Comparison of ENCODE assay signal across 13 cellular contexts in genomic region chr6:15389079-15389758, GRCh38.
DNase-seq lines count a peak whose midpoint lies in the region; ATAC-seq, FAIRE-seq and TF ChIP-seq lines count a peak whose summit lies in the region.
"Had no signal": no experiment of that assay in that cellular context is flagged by ENCODE, and none has a peak within 500 bp of the region (broad histone marks: within the 10 kb centered on the region; RNA-seq: fewer than 3 reads in every experiment).

No MANE protein-coding gene starts in this region.

- CTCF ChIA-PET in AG04450 (lab: Charles Lee), result interaction anchor here (1.0 to 2.6 kb wide), 7 partner anchors 11 to 1260 kb away, joined by 3 to 13 read pairs (median 5); no protein-coding TSS in a partner anchor
- CTCF ChIA-PET in K562 (lab: Yijun Ruan, JAX; ENCODE audit: low intra/inter-chr PET ratio), result no interaction called here

- H4K20me1 ChIP-seq in GM23338 (replicated peaks; ENCODE audit: insufficient read depth), result peaks cover 98% of the 10 kb centered on the region
- peaks cover 54% of the 10 kb centered on the region; the same call in 1 of the 2 replicates for H4K20me1 ChIP-seq in K562 (replicated peaks; ENCODE audit: control insufficient read depth, insufficient read depth, low read length)

- intact Hi-C loops in K562 (cut with micrococcal nuclease), result loop anchor here (5.0 kb wide), 1 partner anchor 92 kb away; no protein-coding TSS in a partner anchor

- no peak overlapping the region; the same call in 2 of the 3 replicates for H3K4me3 Mint-ChIP-seq in GM23338

- H3K27ac ChIP-seq in AG04450 (ENCODE audit: low read depth, low read length) (peak overlapping the region; percentile 11), GM23338 (ENCODE audit: low read depth) (no peak overlapping the region), K562 (ENCODE audit: extremely low read depth, low read depth, low read length) (no peak overlapping the region), mesenchymal stem cell (ENCODE audit: low read length, poor library complexity, severe bottlenecking) (no peak overlapping the region)
- H3K27ac ChIP-seq: skin epidermis had no signal

- H3K36me3 ChIP-seq in GM23338 (ENCODE audit: insufficient read depth), result no peaks in the 10 kb centered on the region; the same call in 1 of the 2 replicates
- no peaks in the 10 kb centered on the region; the same call in 2 of the 3 replicates for H3K36me3 ChIP-seq in K562 (ENCODE audit: control insufficient read depth, insufficient read depth, low read length)
- H3K36me3 ChIP-seq in mesenchymal stem cell (ENCODE audit: control insufficient read depth in 1 of 2, insufficient read depth in 2 of 2, low read depth in 1 of 2, low read length in 2 of 2), result no peaks in the 10 kb centered on the region

- H3K27me3 ChIP-seq in AG04450 (ENCODE audit: control insufficient read depth, insufficient read depth, low read length) (no peaks in the 10 kb centered on the region), GM23338 (ENCODE audit: insufficient read depth) (no peaks in the 10 kb centered on the region), K562 (ENCODE audit: control insufficient read depth in 2 of 2, insufficient read depth in 2 of 2, low read length in 2 of 2) (no peaks in the 10 kb centered on the region), mesenchymal stem cell (ENCODE audit: control insufficient read depth in 1 of 2, insufficient read depth in 1 of 2, low read length in 2 of 2) (no peaks in the 10 kb centered on the region)

- no peak overlapping the region for H2BK5ac ChIP-seq in mesenchymal stem cell (ENCODE audit: low read depth, low read length, poor library complexity, severe bottlenecking)

- H2AFZ ChIP-seq in GM23338, result no peak overlapping the region
- no peak overlapping the region for H2AFZ ChIP-seq in K562 (ENCODE audit: low read depth, low read length)
- no peak overlapping the region for H2AFZ ChIP-seq in mesenchymal stem cell (ENCODE audit: low read depth, low read length)

- POLR2A ChIA-PET in AG04450 (lab: Yijun Ruan, JAX) (no interaction called here), K562 (lab: Yijun Ruan, JAX) (interaction anchor here (0.5 to 2.2 kb wide), 11 partner anchors 8 to 1131 kb away, joined by 3 to 9 read pairs (median 4); no protein-coding TSS in a partner anchor)

- no peak for ATAC-seq in GM23338
- ATAC-seq in K562, result no peak
- no peak for ATAC-seq in GM18517 (IDR thresholded peaks at IDR 0.05; ENCODE audit: unreplicated experiment)
- no peak for ATAC-seq in HG03439 (IDR thresholded peaks at IDR 0.05; ENCODE audit: unreplicated experiment)

- H3K18ac ChIP-seq in mesenchymal stem cell (ENCODE audit: low read depth in 1 of 2, low read length in 2 of 2), result no peak overlapping the region

- TF ChIP-seq POLR2A in K562 (conservative IDR thresholded peaks at IDR 0.05), result no peak

- H4K91ac ChIP-seq in mesenchymal stem cell (ENCODE audit: low read length), result no peak overlapping the region

- DNase-seq in AG04450 (ENCODE audit: low read depth, low spot score), result no peak
- DNase-seq in GM23338 (ENCODE audit: low spot score), result no peak
- DNase-seq in K562 (ENCODE audit: extremely low read depth in 1 of 4, low spot score in 3 of 4), result no peak
- DNase-seq in mesenchymal stem cell, result peak; percentile 36
- DNase-seq in NCI-H1417 (lab: John Stamatoyannopoulos, UW), result no peak
- no peak for DNase-seq in D341Med (ENCODE audit: low spot score)
- DNase-seq: COR-L47, foreskin melanocyte, mammary epithelial cell had no signal

- no peak overlapping the region for H2BK120ac ChIP-seq in mesenchymal stem cell (ENCODE audit: low read depth, low read length)

- H3K27ac Mint-ChIP-seq in GM23338, result no peak overlapping the region; the same call in 1 of the 2 replicates
- H3K27ac Mint-ChIP-seq: IgD-negative memory B cell had no signal

- H3K14ac ChIP-seq in mesenchymal stem cell (ENCODE audit: low read length in 2 of 2), result no peak overlapping the region

- TF ChIP-seq EP300 in K562 (IDR thresholded peaks at IDR 0.05; ENCODE audit: low read length), result no peak

- H4K8ac ChIP-seq in mesenchymal stem cell (ENCODE audit: low read length), result no peak overlapping the region

- peaks cover 87% of the 10 kb centered on the region for H3K4me1 ChIP-seq in GM23338 (ENCODE audit: insufficient read depth)
- peaks cover 15 to 46% of the 10 kb centered on the region in 2 experiments; a peak in 4 of 5 replicates for H3K4me1 ChIP-seq in K562 (replicated peaks in 1 of 2; ENCODE audit: control insufficient read depth in 2 of 2, insufficient read depth in 2 of 2, low read length in 2 of 2)
- H3K4me1 ChIP-seq in mesenchymal stem cell (ENCODE audit: control insufficient read depth, insufficient read depth, low read depth, low read length), result peaks cover 6% of the 10 kb centered on the region

- no TSS peak for BruUV-seq in K562 (replicated peaks; lab: Mats Ljungman, UMichigan)

- H3K4me3 ChIP-seq in AG04450 (ENCODE audit: low read depth, low read length), result no peak overlapping the region
- no peak overlapping the region for H3K4me3 ChIP-seq in GM23338
- no peak overlapping the region for H3K4me3 ChIP-seq in K562
- H3K4me3 ChIP-seq in mesenchymal stem cell (ENCODE audit: insufficient read depth in 1 of 2, low read depth in 1 of 2, low read length in 2 of 2), result peak overlapping the region in 1 of 2 experiments; percentile 7
- H3K4me3 ChIP-seq: skin epidermis had no signal

- peaks cover 28% of the 10 kb centered on the region for H3F3A ChIP-seq in GM23338 (replicated peaks; ENCODE audit: low read depth)

- in situ Hi-C loops in K562 (cut with MboI), result loop anchor here (5.0 kb wide), 1 partner anchor 57 kb away; no protein-coding TSS in a partner anchor

- H3K9me2 ChIP-seq in GM23338 (ENCODE audit: insufficient read depth), result no peaks in the 10 kb centered on the region

- no peak overlapping the region for H2AK5ac ChIP-seq in mesenchymal stem cell (ENCODE audit: low read length, severe bottlenecking)

- TF ChIP-seq RAD21 in K562 (CRISPR knock-in tag; conservative IDR thresholded peaks at IDR 0.05 in 1 of 2, IDR thresholded peaks at IDR 0.05 in 1 of 2), result no peak

- 84% methylated on average over 6 of the region's 6 CpGs for WGBS in K562 (ENCODE audit: insufficient coverage, low coverage, missing lambda C conversion rate)
- WGBS in mesenchymal stem cell, result 96% methylated on average over 6 of the region's 6 CpGs

- H3K9ac ChIP-seq in K562 (ENCODE audit: insufficient read depth in 1 of 2, low read depth in 2 of 2, low read length in 2 of 2), result peak overlapping the region in 1 of 2 experiments; percentile 67; a peak in 2 of 4 replicates
- H3K9ac ChIP-seq in mesenchymal stem cell (ENCODE audit: low read length), result peak overlapping the region; percentile 32

- no peak overlapping the region for H2BK12ac ChIP-seq in mesenchymal stem cell (ENCODE audit: low read length in 2 of 2)

- H3K27me3 Mint-ChIP-seq in GM23338 (ENCODE audit: insufficient read depth, low read depth, poor library complexity), result peaks cover 26% of the 10 kb centered on the region
- H3K27me3 Mint-ChIP-seq: IgD-negative memory B cell had no signal

- H3K9me3 Mint-ChIP-seq in GM23338, result no peaks in the 10 kb centered on the region
- H3K9me3 Mint-ChIP-seq: IgD-negative memory B cell had no signal

- H3K4ac ChIP-seq in mesenchymal stem cell (ENCODE audit: low read depth in 1 of 2, low read length in 2 of 2), result no peak overlapping the region

- peaks cover 100% of the 10 kb centered on the region for H3K79me2 ChIP-seq in GM23338 (replicated peaks; ENCODE audit: insufficient read depth)
- H3K79me2 ChIP-seq in K562 (ENCODE audit: control insufficient read depth, insufficient read depth, low read length), result peaks cover 95% of the 10 kb centered on the region

- H3K4me1 Mint-ChIP-seq in GM23338, result peaks cover 90% of the 10 kb centered on the region

- no peak for FAIRE-seq in K562 (lab: Jason Lieb, UNC)

- H3K23ac ChIP-seq in mesenchymal stem cell (ENCODE audit: low read length in 2 of 2), result no peak overlapping the region

- TF ChIP-seq CTCF in AG04450 (IDR thresholded peaks at IDR 0.05; ENCODE audit: low read depth, low read length) (no peak), GM23338 (conservative IDR thresholded peaks at IDR 0.05; ENCODE audit: low read depth in 2 of 2) (no peak), K562 (IDR thresholded peaks at IDR 0.05 in 2 of 3, conservative IDR thresholded peaks at IDR 0.05 in 1 of 3; ENCODE audit: insufficient read depth in 2 of 3, low read depth in 1 of 3, low read length in 3 of 3) (no peak)

- no peaks in the 10 kb centered on the region for H3K9me1 ChIP-seq in K562 (ENCODE audit: control insufficient read depth, insufficient read depth, low read length)

- no peak overlapping the region for H2BK15ac ChIP-seq in mesenchymal stem cell (ENCODE audit: low read depth, poor library complexity, severe bottlenecking)

- H3K79me1 ChIP-seq in mesenchymal stem cell (replicated peaks; ENCODE audit: low read length, poor library complexity, severe bottlenecking), result peaks cover 52% of the 10 kb centered on the region

- H3K9me3 ChIP-seq in AG04450 (ENCODE audit: control insufficient read depth, insufficient read depth, low read length) (peaks cover 2% of the 10 kb centered on the region; the same call in 1 of the 2 replicates), K562 (replicated peaks; ENCODE audit: control insufficient read depth, insufficient read depth, low read depth, low read length) (no peaks in the 10 kb centered on the region; the same call in 1 of the 2 replicates), mesenchymal stem cell (ENCODE audit: control insufficient read depth, low read length) (no peaks in the 10 kb centered on the region)

- H3K4me2 ChIP-seq in GM23338 (peak overlapping the region; percentile 64), K562 (ENCODE audit: insufficient read depth, low read length) (no peak overlapping the region), mesenchymal stem cell (ENCODE audit: low read length, poor library complexity, severe bottlenecking) (no peak overlapping the region)

- peaks cover 14% of the 10 kb centered on the region for H3K36me3 Mint-ChIP-seq in GM23338 (ENCODE audit: low read depth)

TF ChIP-seq in GM23338, 12 proteins besides CTCF, POLR2A, EP300 and RAD21 (continues in another document):
- no peak for TF ChIP-seq EZH2phosphoT487 (IDR thresholded peaks at IDR 0.05; ENCODE audit: unreplicated experiment)
- TF ChIP-seq ZNF114 (CRISPR knock-in tag; IDR thresholded peaks at IDR 0.05), result no peak
- no peak for TF ChIP-seq CREB1 (CRISPR knock-in tag; IDR thresholded peaks at IDR 0.05; ENCODE audit: low read depth)
- no peak for TF ChIP-seq EZH2 (IDR thresholded peaks at IDR 0.05; ENCODE audit: low read depth, unreplicated experiment)
- no peak for TF ChIP-seq JUNB (IDR thresholded peaks at IDR 0.05; ENCODE audit: unreplicated experiment)
- TF ChIP-seq POLR2AphosphoS5 (IDR thresholded peaks at IDR 0.05; ENCODE audit: low read depth), result no peak

TF ChIP-seq in K562, 482 proteins besides CTCF, POLR2A, EP300 and RAD21:
- TF ChIP-seq EGR1 (conservative IDR thresholded peaks at IDR 0.05) (peak; percentile 49), NR1H2 (CRISPR knock-in tag; IDR thresholded peaks at IDR 0.05) (no peak)
